Comparison of ENCODE assay signal across 1 cellular context in genomic region chr4:22739933-22740332, GRCh38.
TF ChIP-seq lines count a peak whose summit lies in the region.

No MANE protein-coding gene starts in this region.

TF ChIP-seq in GM23338, 12 proteins besides CTCF, POLR2A, EP300 and RAD21 (continued from another document):
- TF ChIP-seq ZNF462 (CRISPR knock-in tag; IDR thresholded peaks at IDR 0.05) (no peak), JUNB (IDR thresholded peaks at IDR 0.05; ENCODE audit: unreplicated experiment) (no peak), EZH2 (IDR thresholded peaks at IDR 0.05; ENCODE audit: low read depth, unreplicated experiment) (no peak)
